ENCODE assay signal across 1 cellular context in the genomic region with DNA sequence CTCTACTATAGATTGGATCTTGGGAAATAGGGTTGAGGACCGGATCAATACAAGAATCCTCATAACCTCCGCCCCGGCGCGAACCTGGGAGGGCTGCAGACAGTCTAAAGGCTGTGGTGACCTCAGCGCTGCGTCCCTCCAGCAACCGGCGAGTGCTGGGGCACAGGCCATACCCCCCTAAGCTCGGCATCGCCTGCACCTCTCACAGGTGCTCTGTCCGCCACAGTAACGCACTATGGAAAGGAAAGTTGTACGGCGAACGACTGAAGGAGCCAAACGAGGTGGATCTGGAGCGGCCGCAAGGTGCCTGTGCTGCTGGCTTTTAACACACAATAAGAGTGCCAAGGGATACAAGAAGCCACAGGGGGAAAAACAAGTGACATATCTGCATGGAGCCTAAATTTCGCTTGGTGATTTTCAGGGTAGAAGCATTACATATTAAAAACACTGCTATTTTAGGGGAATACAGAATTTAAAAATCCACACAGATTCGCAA.
TF ChIP-seq lines count a peak whose summit lies in the region.

No MANE protein-coding gene starts in this region.

TF ChIP-seq in SK-N-SH, 30 proteins besides CTCF, POLR2A, EP300 and RAD21:
- TF ChIP-seq RCOR1 (IDR thresholded peaks at IDR 0.05; ENCODE audit: low read length) (no peak), FOXM1 (IDR thresholded peaks at IDR 0.05; ENCODE audit: low read depth) (no peak), YY1 (IDR thresholded peaks at IDR 0.05; ENCODE audit: low read depth) (no peak)
- TF ChIP-seq, protein P1, sequence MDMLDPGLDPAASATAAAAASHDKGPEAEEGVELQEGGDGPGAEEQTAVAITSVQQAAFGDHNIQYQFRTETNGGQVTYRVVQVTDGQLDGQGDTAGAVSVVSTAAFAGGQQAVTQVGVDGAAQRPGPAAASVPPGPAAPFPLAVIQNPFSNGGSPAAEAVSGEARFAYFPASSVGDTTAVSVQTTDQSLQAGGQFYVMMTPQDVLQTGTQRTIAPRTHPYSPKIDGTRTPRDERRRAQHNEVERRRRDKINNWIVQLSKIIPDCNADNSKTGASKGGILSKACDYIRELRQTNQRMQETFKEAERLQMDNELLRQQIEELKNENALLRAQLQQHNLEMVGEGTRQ (IDR thresholded peaks at IDR 0.05; ENCODE audit: borderline replicate concordance, low read depth, low read length) = no peak
- TF ChIP-seq, protein P2, sequence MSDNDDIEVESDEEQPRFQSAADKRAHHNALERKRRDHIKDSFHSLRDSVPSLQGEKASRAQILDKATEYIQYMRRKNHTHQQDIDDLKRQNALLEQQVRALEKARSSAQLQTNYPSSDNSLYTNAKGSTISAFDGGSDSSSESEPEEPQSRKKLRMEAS (IDR thresholded peaks at IDR 0.05; ENCODE audit: low read depth) = no peak
